ENCODE assay signal across 29 cellular contexts in genomic region chr6:4164043-4164442, GRCh38. TPM values are rescaled to one million over a fixed set of nuclear protein-coding genes. Genes with fewer than 3 reads are reported as not detected.
DNase-seq lines count a peak whose midpoint lies in the region; ATAC-seq and TF ChIP-seq lines count a peak whose summit lies in the region.
"Had no signal": no experiment of that assay in that cellular context is flagged by ENCODE, and none has a peak within 500 bp of the region (broad histone marks: within the 10 kb centered on the region; RNA-seq: fewer than 3 reads in every experiment).

No MANE protein-coding gene starts in this region.

- H3K4me1 ChIP-seq in PC-3 (ENCODE audit: insufficient read depth, low read length) (no peaks in the 10 kb centered on the region), transverse colon (no peaks in the 10 kb centered on the region)
- H3K4me1 ChIP-seq: BLaER1 treated with 17β-estradiol and CSF1 and Interleukin-3, amounts not matched to agents 10 nM and 100 nM had no signal

- H3K9me2 ChIP-seq in PC-3 (replicated peaks; ENCODE audit: low read length): no peaks in the 10 kb centered on the region

- H3K79me2 ChIP-seq in PC-3 (ENCODE audit: low read length): no peaks in the 10 kb centered on the region
- H3K79me2 ChIP-seq: hepatocyte had no signal

- no peaks in the 10 kb centered on the region for H4K20me1 ChIP-seq in PC-3 (ENCODE audit: low read length)
- H4K20me1 ChIP-seq: BLaER1 treated with 17β-estradiol and CSF1 and Interleukin-3, amounts not matched to agents 10 nM and 100 nM had no signal

- no peak overlapping the region for H2AFZ ChIP-seq in PC-3 (ENCODE audit: low read length)
- H2AFZ ChIP-seq: hepatocyte had no signal

- TF ChIP-seq POLR2A in erythroblast (IDR thresholded peaks at IDR 0.05; ENCODE audit: low read length) (no peak), transverse colon (IDR thresholded peaks at IDR 0.05) (no peak)

- TF ChIP-seq CTCF in C4-2B (conservative IDR thresholded peaks at IDR 0.05): peak; percentile 12; the same call in 1 of the 2 replicates
- peak; percentile 7 for TF ChIP-seq CTCF in GM12873 (IDR thresholded peaks at IDR 0.05; ENCODE audit: insufficient read depth, low read depth, low read length, missing control alignments)
- peak; percentile 35; the same call in 1 of the 2 replicates for TF ChIP-seq CTCF in PC-3 (conservative IDR thresholded peaks at IDR 0.05; ENCODE audit: low read depth, low read length)
- no peak for TF ChIP-seq CTCF in transverse colon (IDR thresholded peaks at IDR 0.05)

- H3K4me3 ChIP-seq in PC-3 (ENCODE audit: low read length): no peak overlapping the region
- no peak overlapping the region for H3K4me3 ChIP-seq in transverse colon
- H3K4me3 ChIP-seq: BLaER1 treated with 17β-estradiol and CSF1 and Interleukin-3, amounts not matched to agents 10 nM and 100 nM; HAP-1; hepatocyte; lung had no signal

- H3K9me3 ChIP-seq in PC-3 (ENCODE audit: low read length): no peaks in the 10 kb centered on the region
- H3K9me3 ChIP-seq in transverse colon: peaks cover 2 to 7% of the 10 kb centered on the region in 2 donors

- H3K27ac ChIP-seq in C4-2B (no peak overlapping the region), PC-3 (ENCODE audit: low read length) (no peak overlapping the region), transverse colon (no peak overlapping the region)
- H3K27ac ChIP-seq: BLaER1 treated with 17β-estradiol and CSF1 and Interleukin-3, amounts not matched to agents 10 nM and 100 nM; hepatocyte; HL-60 had no signal

- no peak overlapping the region for H3K9ac ChIP-seq in PC-3 (ENCODE audit: low read length)
- H3K9ac ChIP-seq: BLaER1 treated with 17β-estradiol and CSF1 and Interleukin-3, amounts not matched to agents 10 nM and 100 nM had no signal

- no peak for TF ChIP-seq EP300 in transverse colon (IDR thresholded peaks at IDR 0.05; ENCODE audit: low read depth)

- in situ Hi-C loops in transverse colon (cut with MboI; ENCODE audit: low pct_ligation_motif_present in 1 of 4, low pct_unique_long_range_greater_than_20kb in 1 of 4, low sequenced_read_pairs in 3 of 4): loop anchor here in 3 of 4 donors (25.0 kb wide), 1 partner anchor 427 kb away; no protein-coding TSS in a partner anchor

- 81 to 94% methylated on average over 2 to 4 of the region's 4 CpGs for WGBS in transverse colon (ENCODE audit: low coverage in 1 of 2), 2 donors

- H3K36me3 ChIP-seq in PC-3 (ENCODE audit: low read depth, low read length): no peaks in the 10 kb centered on the region
- no peaks in the 10 kb centered on the region for H3K36me3 ChIP-seq in transverse colon
- H3K36me3 ChIP-seq: BLaER1 treated with 17β-estradiol and CSF1 and Interleukin-3, amounts not matched to agents 10 nM and 100 nM; HAP-1 had no signal

- no peaks in the 10 kb centered on the region for H3K27me3 ChIP-seq in PC-3 (ENCODE audit: low read length)
- no peaks in the 10 kb centered on the region for H3K27me3 ChIP-seq in transverse colon
- H3K27me3 ChIP-seq: BLaER1 treated with 17β-estradiol and CSF1 and Interleukin-3, amounts not matched to agents 10 nM and 100 nM; hepatocyte had no signal

- no peak overlapping the region for H3K4me2 ChIP-seq in PC-3 (ENCODE audit: low read length)
- H3K4me2 ChIP-seq: BLaER1 treated with 17β-estradiol and CSF1 and Interleukin-3, amounts not matched to agents 10 nM and 100 nM; hepatocyte had no signal

- ATAC-seq in PC-3: peak; percentile 61
- ATAC-seq: activated naive CD4-positive, alpha-beta T cell treated with anti-CD3 and anti-CD28 coated beads, Interleukin-2, amount 50 U/mL, for 72 hours had no signal

- DNase-seq in PC-3 (no peak), erythroblast (lab: John Stamatoyannopoulos, UW) (peak; percentile 41 to 66), transverse colon (no peak), Kasumi-1 (lab: John Stamatoyannopoulos, UW) (no peak)
- DNase-seq in stimulated activated CD8-positive, alpha-beta memory T cell treated with anti-CD3 and anti-CD28 coated beads, Interleukin-4, amount 100 ng/mL, for 48 hours: no peak
- DNase-seq: activated CD4-positive, alpha-beta T cell treated with anti-CD3 and anti-CD28 coated beads, Interleukin-2, amount 10 ng/mL, durations not matched to agents 24 days and 14 days; amygdala; COR-L47; DMS79 treated with DMSO at 0.1 percent for 48 hours; GF-D8; Karpas-422; kidney glomerular epithelial cell; natural killer cell; NCI-H1092 treated with DMSO at 0.1 percent for 48 hours; NCI-H2081 treated with DMSO at 0.1 percent for 48 hours; NCI-H510A; NK-92 treated with Interleukin-12 subunit alpha and Interleukin-12 subunit beta, amount 100 ng/mL, for 24 hours; SIG-M5; stimulated activated CD4-positive, alpha-beta T cell treated with anti-CD3 and anti-CD28 coated beads, Interleukin-4, amount 100 ng/mL, for 24 hours; T1000; trophoblast cell had no signal

- POLR2A ChIA-PET in PC-3 (lab: Charles Lee; ENCODE audit: unreplicated experiment): no interaction called here

- no TSS peak for BruUV-seq in PC-3 (replicated peaks; lab: Mats Ljungman, UMichigan)

- no peaks in the 10 kb centered on the region for H3F3A ChIP-seq in PC-3 (ENCODE audit: low read length, unreplicated experiment)

- intact Hi-C loops in PC-3 (cut with micrococcal nuclease) (loop anchor here (1.0 kb wide), 1 partner anchor 46 kb away; no protein-coding TSS in a partner anchor), transverse colon (cut with DNase I; ENCODE audit: low total_unique reads) (no loop called here)

- CTCF ChIA-PET in PC-3 (lab: Charles Lee): interaction anchor here (3.2 kb wide), 1 partner anchor 46 kb away, joined by 17 read pairs; no protein-coding TSS in a partner anchor

RNA-seq across cellular contexts. Expression of gene ECI2, which starts 28.7 kb away (rescaled TPM):
- total RNA-seq in PC-3 (2014; rRNA removed) (66.2 and 143 TPM in 2 replicates), transverse colon (100 to 1,000 TPM in 1 of 4 donors, 10 to 100 TPM in 3; 17.7 to 137 (median 69.9) TPM)

Comparison
In these comparisons a context has a peak if more than half of its experiments do, and no peak if none do; other contexts are left out.
1. CTCF ChIP-seq: peak in C4-2B (single experiment), GM12873 (single experiment) and PC-3 (single experiment); none in transverse colon (0 of 5).
2. DNase-seq: peak in erythroblast (2 of 2); none in PC-3 (single experiment), transverse colon (single experiment), Kasumi-1 (0 of 2) and stimulated activated CD8-positive, alpha-beta memory T cell treated with anti-CD3 and anti-CD28 coated beads, Interleukin-4, amount 100 ng/mL, for 48 hours (single experiment).